In the genomic region with DNA sequence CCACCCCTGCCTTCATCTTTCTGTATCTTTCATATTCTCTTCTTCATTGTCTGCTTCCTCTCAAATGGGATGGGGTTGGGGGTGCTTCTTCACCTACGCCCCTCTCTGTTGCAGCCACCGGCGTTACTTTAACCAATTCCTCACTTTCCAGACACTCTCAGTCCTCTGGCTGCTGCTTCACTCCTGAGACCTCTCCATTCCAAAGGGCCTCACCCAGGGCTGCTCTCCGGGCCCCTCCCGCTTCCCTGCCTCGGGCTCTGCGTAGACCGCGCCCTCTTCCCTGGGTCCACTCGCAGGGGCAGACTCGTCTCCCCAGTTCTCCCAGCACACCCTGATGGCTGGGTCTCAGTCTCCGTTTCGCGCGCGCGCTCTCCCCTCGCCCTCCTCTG, we compare ENCODE assay signal across 9 cellular contexts. TPM values are rescaled to one million over a fixed set of nuclear protein-coding genes. Genes with fewer than 3 reads are reported as not detected.
DNase-seq lines count a peak whose midpoint lies in the region; ATAC-seq, FAIRE-seq and TF ChIP-seq lines count a peak whose summit lies in the region.
"Had no signal": no experiment of that assay in that cellular context is flagged by ENCODE, and none has a peak within 500 bp of the region (broad histone marks: within the 10 kb centered on the region; RNA-seq: fewer than 3 reads in every experiment).

No MANE protein-coding gene starts in this region.

- peak overlapping the region; percentile 97 for H2AFZ ChIP-seq in PC-3 (ENCODE audit: low read length)

- POLR2A ChIA-PET in PC-3 (lab: Charles Lee; ENCODE audit: unreplicated experiment) = interaction anchor here (0.6 to 0.8 kb wide), 5 partner anchors 19 to 605 kb away, joined by 3 to 10 read pairs (median 4); no protein-coding TSS in a partner anchor

- no peaks in the 10 kb centered on the region for H3K27me3 ChIP-seq in PC-3 (ENCODE audit: low read length)
- peaks cover 19% of the 10 kb centered on the region for H3K27me3 ChIP-seq in ectodermal cell (ENCODE audit: control insufficient read depth, insufficient read depth, low read length, poor library complexity, severe bottlenecking)

- peaks cover 3% of the 10 kb centered on the region; the same call in 1 of the 2 replicates for H4K20me1 ChIP-seq in PC-3 (ENCODE audit: low read length)

- intact Hi-C loops in PC-3 (cut with micrococcal nuclease) = no loop called here

- CTCF ChIA-PET in PC-3 (lab: Charles Lee) = no interaction called here

- H3F3A ChIP-seq in PC-3 (ENCODE audit: low read length, unreplicated experiment) = peaks cover 4% of the 10 kb centered on the region

- DNase-seq in PC-3 (peak; percentile 33), urothelium cell line (ENCODE audit: low spot score) (peak; percentile 51), NAMALWA (ENCODE audit: low spot score) (no peak)

- H3K36me3 ChIP-seq in PC-3 (ENCODE audit: low read depth, low read length) = no peaks in the 10 kb centered on the region
- no peaks in the 10 kb centered on the region for H3K36me3 ChIP-seq in ectodermal cell (ENCODE audit: control insufficient read depth, insufficient read depth, low read length)
- H3K36me3 ChIP-seq in mesodermal cell (ENCODE audit: control insufficient read depth, insufficient read depth, low read length) = no peaks in the 10 kb centered on the region

- H3K9me3 ChIP-seq in PC-3 (ENCODE audit: low read length) = no peaks in the 10 kb centered on the region
- H3K9me3 ChIP-seq in ectodermal cell (ENCODE audit: control insufficient read depth, low read length) = no peaks in the 10 kb centered on the region
- H3K9me3 ChIP-seq in mesodermal cell (ENCODE audit: control insufficient read depth, low read length) = no peaks in the 10 kb centered on the region

- H3K27ac ChIP-seq in C4-2B = peak overlapping the region; percentile 68
- peak overlapping the region; percentile 94 for H3K27ac ChIP-seq in PC-3 (ENCODE audit: low read length)
- peak overlapping the region; percentile 57 for H3K27ac ChIP-seq in ectodermal cell (ENCODE audit: insufficient read depth, low read depth, low read length, poor library complexity, severe bottlenecking)
- H3K27ac ChIP-seq in mesodermal cell (ENCODE audit: low read depth, low read length, severe bottlenecking) = peak overlapping the region; percentile 97

- no peak for FAIRE-seq in urothelium cell line (lab: Jason Lieb, UNC)

- H3K4me1 ChIP-seq in PC-3 (ENCODE audit: insufficient read depth, low read length) (peaks cover 19% of the 10 kb centered on the region), ectodermal cell (ENCODE audit: control insufficient read depth, insufficient read depth, low read length) (no peaks in the 10 kb centered on the region), mesodermal cell (ENCODE audit: control insufficient read depth, insufficient read depth, low read length, poor library complexity, severe bottlenecking) (peaks cover 18% of the 10 kb centered on the region)

- H3K4me2 ChIP-seq in PC-3 (ENCODE audit: low read length) = peak overlapping the region; percentile 98

- 22 to 24% methylated on average over 18 of the region's 18 CpGs for WGBS in ectodermal cell, 2 experiments
- WGBS in mesodermal cell (ENCODE audit: insufficient coverage in 2 of 2), 2 experiments = 21 to 25% methylated on average over 9 to 17 of the region's 18 CpGs

- ATAC-seq in GM21717 (IDR thresholded peaks at IDR 0.05; ENCODE audit: unreplicated experiment) = peak; percentile 1
- peak; percentile 46 for ATAC-seq in PC-3
- no peak for ATAC-seq in HG02763 (IDR thresholded peaks at IDR 0.05; ENCODE audit: unreplicated experiment)

- no TSS peak for BruUV-seq in PC-3 (replicated peaks; lab: Mats Ljungman, UMichigan)

- H3K4me3 ChIP-seq in PC-3 (ENCODE audit: low read length) (peak overlapping the region; percentile 99), ectodermal cell (ENCODE audit: insufficient read depth, low read depth, low read length) (peak overlapping the region; percentile 76), mesodermal cell (ENCODE audit: extremely low read depth, insufficient read depth, low read length, poor library complexity, severe bottlenecking) (peak overlapping the region; percentile 72)

- peaks cover 38% of the 10 kb centered on the region for H3K79me2 ChIP-seq in PC-3 (ENCODE audit: low read length)

- no peaks in the 10 kb centered on the region for H3K9me2 ChIP-seq in PC-3 (replicated peaks; ENCODE audit: low read length)

- TF ChIP-seq CTCF in C4-2B (conservative IDR thresholded peaks at IDR 0.05) (no peak), PC-3 (conservative IDR thresholded peaks at IDR 0.05; ENCODE audit: low read depth, low read length) (no peak)

- peak overlapping the region; percentile 90 for H3K9ac ChIP-seq in PC-3 (ENCODE audit: low read length)

RNA-seq across cellular contexts. Expression of gene SERPINB8, which starts 0.9 kb away (rescaled TPM):
- 21.1 and 24.1 TPM in 2 replicates for total RNA-seq in PC-3 (2014; rRNA removed)
- 1.3 TPM for polyA plus RNA-seq in ectodermal cell (2013, experiment 1 of 4)
- polyA plus RNA-seq in ectodermal cell (2013, experiment 2 of 4) = 0.96 TPM
- 0.75 TPM for polyA plus RNA-seq in ectodermal cell (2013, experiment 3 of 4)
- polyA plus RNA-seq in ectodermal cell (2013, experiment 4 of 4) = 0.69 TPM
- 15.7 TPM for polyA plus RNA-seq in mesodermal cell (2013, experiment 1 of 2)
- 15.0 TPM for polyA plus RNA-seq in mesodermal cell (2013, experiment 2 of 2)

RNA-seq across cellular contexts. Expression of gene HMSD, which starts 21.7 kb away (rescaled TPM):
- 0.12 and 0.40 TPM in 2 replicates for total RNA-seq in PC-3 (2014; rRNA removed)
- polyA plus RNA-seq in ectodermal cell (2013, experiment 1 of 4) = 0.70 TPM
- 0.60 TPM for polyA plus RNA-seq in ectodermal cell (2013, experiment 2 of 4)
- polyA plus RNA-seq in ectodermal cell (2013, experiment 3 of 4) = 0.37 TPM
- polyA plus RNA-seq in ectodermal cell (2013, experiment 4 of 4) = 0.61 TPM
- 0.85 TPM for polyA plus RNA-seq in mesodermal cell (2013, experiment 1 of 2)
- polyA plus RNA-seq in mesodermal cell (2013, experiment 2 of 2) = 3.4 TPM
- total RNA-seq: HT1080 had no signal
